In the genomic region with DNA sequence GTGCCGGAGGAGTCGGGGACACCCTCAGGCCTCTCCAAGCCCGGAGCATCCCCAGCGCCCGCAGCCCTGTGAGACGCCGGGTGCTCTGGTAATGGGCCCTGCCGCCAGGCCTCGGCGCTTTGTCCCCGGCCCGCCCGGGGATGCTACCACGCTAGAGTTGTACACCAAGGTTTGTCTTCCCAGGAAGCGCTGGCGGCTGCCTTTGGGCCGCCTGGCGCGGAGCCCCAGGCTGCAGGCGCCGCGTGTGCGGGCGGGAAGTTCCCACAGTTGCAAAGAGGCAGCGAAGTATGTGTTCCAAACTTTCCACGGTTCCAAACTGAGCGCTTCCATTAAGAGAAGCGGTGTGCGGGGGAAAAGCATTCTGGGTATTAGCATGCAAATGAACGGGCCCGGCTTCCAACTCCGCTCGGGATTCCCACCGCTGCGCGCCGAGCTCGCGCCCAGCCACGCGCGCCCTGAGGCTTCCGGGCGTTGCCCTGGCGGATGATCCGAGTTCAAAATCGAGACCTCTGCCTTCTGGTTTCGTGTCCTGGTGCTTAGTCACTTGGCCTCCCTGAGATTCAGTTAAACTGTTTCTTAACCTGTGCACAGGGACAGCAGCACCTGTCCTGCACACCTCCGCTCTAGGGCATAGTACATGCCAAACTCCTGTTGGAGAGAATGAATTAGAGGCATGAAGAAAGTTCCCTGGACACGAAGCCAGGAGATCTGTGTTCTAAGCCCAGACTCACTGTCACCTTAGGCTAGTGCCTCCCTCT, we compare ENCODE assay signal across 8 cellular contexts. TPM values are rescaled to one million over a fixed set of nuclear protein-coding genes. Genes with fewer than 3 reads are reported as not detected.
DNase-seq lines count a peak whose midpoint lies in the region; TF ChIP-seq lines count a peak whose summit lies in the region.

No MANE protein-coding gene starts in this region.

- H3K4me3 ChIP-seq in AG10803 (ENCODE audit: low read length) (peak overlapping the region; percentile 65), GM23248 (peak overlapping the region; percentile 78), dorsolateral prefrontal cortex (peak overlapping the region; percentile 51 to 95 (median 79)), liver (ENCODE audit: low read depth in 1 of 3, low read length in 3 of 3) (peak overlapping the region; percentile 59 to 91 (median 70))

- intact Hi-C loops in dorsolateral prefrontal cortex (cut with DNase I) = loop anchor here (2.0 to 10.0 kb wide), 4 partner anchors 57 to 287 kb away; no protein-coding TSS in a partner anchor

- peak overlapping the region; percentile 79 for H3K9ac ChIP-seq in GM23248
- H3K9ac ChIP-seq in liver (ENCODE audit: low read depth in 1 of 2, low read length in 2 of 2) = peak overlapping the region in 1 of 2 donors; percentile 54

- H3K79me2 ChIP-seq in GM23248 (ENCODE audit: insufficient read depth) = no peaks in the 10 kb centered on the region

- TF ChIP-seq CTCF in AG10803 (conservative IDR thresholded peaks at IDR 0.05; ENCODE audit: low read length) (no peak), dorsolateral prefrontal cortex (IDR thresholded peaks at IDR 0.05 in 54 of 56, conservative IDR thresholded peaks at IDR 0.05 in 2 of 56; ENCODE audit: low read depth in 1 of 56, partially characterized antibody in 56 of 56) (peak in 11 of 56 donors; percentile 6 to 30 (median 19)), liver (IDR thresholded peaks at IDR 0.05; ENCODE audit: low read depth, low read length, missing input control) (no peak)

- H3K27me3 ChIP-seq in GM23248 (replicated peaks; ENCODE audit: insufficient read depth) = no peaks in the 10 kb centered on the region
- H3K27me3 ChIP-seq in dorsolateral prefrontal cortex = no peaks in the 10 kb centered on the region
- H3K27me3 ChIP-seq in liver (ENCODE audit: control insufficient read depth in 4 of 4, insufficient read depth in 4 of 4, low read length in 3 of 4) = no peaks in the 10 kb centered on the region

- peak overlapping the region; percentile 88 for H2AFZ ChIP-seq in GM23248

- no peaks in the 10 kb centered on the region for H4K20me1 ChIP-seq in GM23248 (ENCODE audit: insufficient read depth)

- in situ Hi-C loops in GM23248 (cut with MboI) = no loop called here

- peaks cover 5% of the 10 kb centered on the region; the same call in 1 of the 2 replicates for H3F3A ChIP-seq in GM23248 (ENCODE audit: insufficient read depth)

- H3K4me2 ChIP-seq in GM23248 (ENCODE audit: unreplicated experiment) = peak overlapping the region; percentile 71

- no peaks in the 10 kb centered on the region for H3K9me2 ChIP-seq in GM23248 (ENCODE audit: insufficient read depth)

- H3K36me3 ChIP-seq in GM23248 (ENCODE audit: low read depth) = no peaks in the 10 kb centered on the region
- H3K36me3 ChIP-seq in liver (ENCODE audit: control insufficient read depth in 4 of 4, insufficient read depth in 3 of 4, low read depth in 1 of 4, low read length in 3 of 4) = peaks cover 0 to 4% (median 3%) of the 10 kb centered on the region in 4 donors

- DNase-seq in AG10803 (ENCODE audit: low read depth) (peak; percentile 67), GM23248 (peak; percentile 86), NCI-H510A treated with DMSO at 0.1 percent for 48 hours (lab: John Stamatoyannopoulos, UW) (peak; percentile 59), dorsolateral prefrontal cortex (peak in 9 of 10 donors; percentile 29 to 71 (median 57)), NCI-H187 treated with DMSO at 0.1 percent for 48 hours (lab: John Stamatoyannopoulos, UW) (no peak)
- DNase-seq in activated CD4-positive, alpha-beta T cell treated with anti-CD3 and anti-CD28 coated beads, Interleukin-2, amount 50 U/mL, for 24 hours (ENCODE audit: low read depth in 1 of 2, low spot score in 1 of 2) = peak; percentile 45 to 70
- peak; percentile 69 for DNase-seq in stimulated activated CD4-positive, alpha-beta T cell treated with anti-CD3 and anti-CD28 coated beads, Interleukin-4, amount 100 ng/mL, for 1 hour

- WGBS in GM23248 (ENCODE audit: low coverage in 1 of 2, low lambda C conversion rate in 2 of 2, missing lambda C conversion rate in 2 of 2), 2 experiments = 2% methylated on average over 50 of the region's 50 CpGs
- WGBS in liver = under 1% methylated on average over 50 of the region's 50 CpGs

- TF ChIP-seq RAD21 in liver (IDR thresholded peaks at IDR 0.05) = peak in 1 of 2 donors; percentile 25

- H3K27ac ChIP-seq in GM23248 = peak overlapping the region; percentile 60
- peak overlapping the region; percentile 63 to 98 (median 94) for H3K27ac ChIP-seq in dorsolateral prefrontal cortex
- H3K27ac ChIP-seq in liver (ENCODE audit: low read depth in 1 of 2, low read length in 2 of 2) = peak overlapping the region; percentile 78 to 87

- no peaks in the 10 kb centered on the region for H3K9me3 ChIP-seq in GM23248 (ENCODE audit: low read depth)
- H3K9me3 ChIP-seq in liver (ENCODE audit: control insufficient read depth in 4 of 4, low read length in 3 of 4) = no peaks in the 10 kb centered on the region

- peaks cover 9% of the 10 kb centered on the region; the same call in 1 of the 2 replicates for H3K4me1 ChIP-seq in GM23248 (ENCODE audit: insufficient read depth)
- peaks cover 18 to 52% (median 36%) of the 10 kb centered on the region in 4 donors for H3K4me1 ChIP-seq in liver (ENCODE audit: control insufficient read depth in 4 of 4, insufficient read depth in 4 of 4, low read length in 3 of 4)

TF ChIP-seq in liver, 16 proteins besides CTCF, POLR2A, EP300 and RAD21:
- TF ChIP-seq TAF1 (conservative IDR thresholded peaks at IDR 0.05) = peak; percentile 18
- no peak for TF ChIP-seq HNF4A (conservative IDR thresholded peaks at IDR 0.05)
- TF ChIP-seq YY1 (IDR thresholded peaks at IDR 0.05) = peak; percentile 85
- TF ChIP-seq NR2F2 (IDR thresholded peaks at IDR 0.05) = no peak
- peak; percentile 51 to 53 for TF ChIP-seq RXRA (IDR thresholded peaks at IDR 0.05)
- no peak for TF ChIP-seq GABPA (IDR thresholded peaks at IDR 0.05 in 1 of 2, conservative IDR thresholded peaks at IDR 0.05 in 1 of 2)
- no peak for TF ChIP-seq REST (IDR thresholded peaks at IDR 0.05)

RNA-seq across cellular contexts. Expression of gene PATZ1, which starts 1.3 kb away (rescaled TPM):
- total RNA-seq in GM23248 (2014; rRNA removed; shearing (Covaris generic)) = 9.4 and 9.6 TPM in 2 replicates
- polyA plus RNA-seq in GM23248 (2016; fragmentation: Nextera tagmentation; extraction: Ambion mirVana) (1.3 and 1.6 TPM in 2 replicates), liver (1 to 10 TPM; 3.8 to 9.3 TPM)
- total RNA-seq in dorsolateral prefrontal cortex (10 to 100 TPM; 15.7 to 39.3 (median 23.2) TPM), liver (10 to 100 TPM; 11.0 to 13.5 TPM)

RNA-seq across cellular contexts. Expression of gene DRG1, which starts 52.0 kb away (rescaled TPM):
- total RNA-seq in GM23248 (2014; rRNA removed; shearing (Covaris generic)) = 65.0 and 73.0 TPM in 2 replicates
- polyA plus RNA-seq in GM23248 (2016; fragmentation: Nextera tagmentation; extraction: Ambion mirVana) = 79.7 and 81.4 TPM in 2 replicates
- total RNA-seq in dorsolateral prefrontal cortex = 10 to 100 TPM; 27.5 to 88.4 (median 56.9) TPM
- total RNA-seq in liver = 10 to 100 TPM; 34.7 to 39.7 TPM
- polyA plus RNA-seq in liver = 10 to 100 TPM; 23.1 to 30.2 TPM

RNA-seq across cellular contexts. Expression of gene PIK3IP1, which starts 55.1 kb away (rescaled TPM):
- 8.3 and 16.1 TPM in 2 replicates for total RNA-seq in GM23248 (2014; rRNA removed; shearing (Covaris generic))
- polyA plus RNA-seq in GM23248 (2016; fragmentation: Nextera tagmentation; extraction: Ambion mirVana) (10.0 and 11.1 TPM in 2 replicates), liver (1 to 10 TPM; 3.1 to 4.7 TPM)
- total RNA-seq in dorsolateral prefrontal cortex (10 to 100 TPM; 30.3 to 94.4 (median 54.6) TPM), liver (1 to 10 TPM; 7.3 to 7.8 TPM)
